8 cellular contexts compared by ENCODE assay signal in genomic region chr9:133029994-133030316, GRCh38. TPM values are rescaled to one million over a fixed set of nuclear protein-coding genes. Genes with fewer than 3 reads are reported as not detected.
DNase-seq lines count a peak whose midpoint lies in the region; ATAC-seq and TF ChIP-seq lines count a peak whose summit lies in the region.

No MANE protein-coding gene starts in this region.

- no CpG with 5 or more reads among the region's 28 CpGs for WGBS in gastroesophageal sphincter (ENCODE audit: low coverage in 1 of 2), 2 donors

- H3K27me3 ChIP-seq in gastroesophageal sphincter (no peaks in the 10 kb centered on the region), skeletal muscle tissue (ENCODE audit: control insufficient read depth in 3 of 3, insufficient read depth in 3 of 3, low read length in 3 of 3) (no peaks in the 10 kb centered on the region)

- H3K9ac ChIP-seq in skeletal muscle tissue (ENCODE audit: low read depth in 1 of 3, low read length in 3 of 3), result peak overlapping the region; percentile 93 to 97 (median 96)

- peak; percentile 2 for ATAC-seq in gastroesophageal sphincter
- ATAC-seq in GM21515 (IDR thresholded peaks at IDR 0.05; ENCODE audit: unreplicated experiment), result no peak
- ATAC-seq in GM18868 (IDR thresholded peaks at IDR 0.05; ENCODE audit: unreplicated experiment), result no peak

- peaks cover 19% of the 10 kb centered on the region for H3K36me3 Mint-ChIP-seq in activated naive CD4-positive, alpha-beta T cell treated with anti-CD3 and anti-CD28 coated beads, Interleukin-2, amount 10 ng/mL, durations not matched to agents 7 days and 5 days
- peaks cover 4% of the 10 kb centered on the region for H3K36me3 Mint-ChIP-seq in T-helper 1 cell treated with Interleukin-12 subunit alpha and Interleukin-12 subunit beta and Interleukin-4 antibody, amounts not matched to agents 30 μg/mL and 1 μg/mL, for 36 hours (ENCODE audit: low read depth)

- H3K27ac Mint-ChIP-seq in activated naive CD4-positive, alpha-beta T cell treated with anti-CD3 and anti-CD28 coated beads, Interleukin-2, amount 10 ng/mL, durations not matched to agents 7 days and 5 days, result peak overlapping the region; percentile 92
- H3K27ac Mint-ChIP-seq in T-helper 1 cell treated with Interleukin-12 subunit alpha and Interleukin-12 subunit beta and Interleukin-4 antibody, amounts not matched to agents 30 μg/mL and 1 μg/mL, for 36 hours, result peak overlapping the region; percentile 95

- H3K27me3 Mint-ChIP-seq in activated naive CD4-positive, alpha-beta T cell treated with anti-CD3 and anti-CD28 coated beads, Interleukin-2, amount 10 ng/mL, durations not matched to agents 7 days and 5 days, result peaks cover 4% of the 10 kb centered on the region
- no peaks in the 10 kb centered on the region for H3K27me3 Mint-ChIP-seq in T-helper 1 cell treated with Interleukin-12 subunit alpha and Interleukin-12 subunit beta and Interleukin-4 antibody, amounts not matched to agents 30 μg/mL and 1 μg/mL, for 36 hours (ENCODE audit: low read depth)

- peaks cover 3% of the 10 kb centered on the region for H3K9me3 Mint-ChIP-seq in activated naive CD4-positive, alpha-beta T cell treated with anti-CD3 and anti-CD28 coated beads, Interleukin-2, amount 10 ng/mL, durations not matched to agents 7 days and 5 days
- H3K9me3 Mint-ChIP-seq in T-helper 1 cell treated with Interleukin-12 subunit alpha and Interleukin-12 subunit beta and Interleukin-4 antibody, amounts not matched to agents 30 μg/mL and 1 μg/mL, for 36 hours, result no peaks in the 10 kb centered on the region

- H3K4me3 ChIP-seq in gastroesophageal sphincter (peak overlapping the region; percentile 89 to 92), skeletal muscle tissue (ENCODE audit: low read length in 3 of 3) (peak overlapping the region; percentile 79 to 99 (median 90))

- H3K4me3 Mint-ChIP-seq in activated naive CD4-positive, alpha-beta T cell treated with anti-CD3 and anti-CD28 coated beads, Interleukin-2, amount 10 ng/mL, durations not matched to agents 7 days and 5 days, result peak overlapping the region; percentile 96
- H3K4me3 Mint-ChIP-seq in T-helper 1 cell treated with Interleukin-12 subunit alpha and Interleukin-12 subunit beta and Interleukin-4 antibody, amounts not matched to agents 30 μg/mL and 1 μg/mL, for 36 hours, result peak overlapping the region; percentile 95

- peaks cover 0 to 49% (median 22%) of the 10 kb centered on the region in 3 donors for H3K4me1 ChIP-seq in gastroesophageal sphincter
- peaks cover 20 to 53% (median 30%) of the 10 kb centered on the region in 3 donors for H3K4me1 ChIP-seq in skeletal muscle tissue (ENCODE audit: control insufficient read depth in 3 of 3, insufficient read depth in 3 of 3, low read length in 3 of 3)

- H3K9me3 ChIP-seq in gastroesophageal sphincter (no peaks in the 10 kb centered on the region), skeletal muscle tissue (ENCODE audit: control insufficient read depth in 3 of 3, low read length in 3 of 3) (no peaks in the 10 kb centered on the region)

- DNase-seq in activated naive CD4-positive, alpha-beta T cell treated with anti-CD3 and anti-CD28 coated beads, Interleukin-2, amount 10 ng/mL, durations not matched to agents 7 days and 5 days, result no peak
- no peak for DNase-seq in activated naive CD4-positive, alpha-beta T cell treated with Interleukin-2 at 50 U/mL for 16 hours
- DNase-seq in DMS79 (lab: John Stamatoyannopoulos, UW), result no peak

- no peak for TF ChIP-seq CTCF in gastroesophageal sphincter (IDR thresholded peaks at IDR 0.05)

- no peak for TF ChIP-seq POLR2A in gastroesophageal sphincter (IDR thresholded peaks at IDR 0.05)

- peaks cover 69% of the 10 kb centered on the region for H3K4me1 Mint-ChIP-seq in activated naive CD4-positive, alpha-beta T cell treated with anti-CD3 and anti-CD28 coated beads, Interleukin-2, amount 10 ng/mL, durations not matched to agents 7 days and 5 days
- H3K4me1 Mint-ChIP-seq in T-helper 1 cell treated with Interleukin-12 subunit alpha and Interleukin-12 subunit beta and Interleukin-4 antibody, amounts not matched to agents 30 μg/mL and 1 μg/mL, for 36 hours (ENCODE audit: low read depth), result peaks cover 32% of the 10 kb centered on the region

- TF ChIP-seq EP300 in gastroesophageal sphincter (IDR thresholded peaks at IDR 0.05), result no peak

- H3K27ac ChIP-seq in gastroesophageal sphincter (peak overlapping the region; percentile 53 to 93 (median 88)), skeletal muscle tissue (ENCODE audit: low read depth, low read length) (peak overlapping the region; percentile 85)

- CTCF ChIA-PET in activated naive CD4-positive, alpha-beta T cell treated with anti-CD3 and anti-CD28 coated beads, Interleukin-2, amount 10 ng/mL, durations not matched to agents 7 days and 5 days (lab: Charles Lee), result interaction anchor here (2.4 to 4.3 kb wide), 4 partner anchors 8 to 117 kb away, joined by 11 to 27 read pairs (median 16); no protein-coding TSS in a partner anchor

- H3K36me3 ChIP-seq in gastroesophageal sphincter (peaks cover 0 to 6% of the 10 kb centered on the region in 2 donors), skeletal muscle tissue (ENCODE audit: control insufficient read depth in 3 of 3, insufficient read depth in 3 of 3, low read length in 3 of 3) (peaks cover 0 to 5% (median 3%) of the 10 kb centered on the region in 3 donors)

RNA-seq across cellular contexts. Expression of gene GTF3C5, which starts 0.8 kb away (rescaled TPM):
- total RNA-seq in gastroesophageal sphincter, result 10 to 100 TPM; 43.5 to 51.5 (median 48.9) TPM
- 28.2 TPM for total RNA-seq in skeletal muscle tissue

RNA-seq across cellular contexts. Expression of gene CEL, which starts 31.8 kb away (rescaled TPM):
- under 1 TPM in 3 of 4 donors, not detected in 1; 0.35 to 0.81 (median 0.62) TPM for total RNA-seq in gastroesophageal sphincter
- not detected for total RNA-seq in skeletal muscle tissue

RNA-seq across cellular contexts. Expression of gene GFI1B, which starts 51.5 kb away (rescaled TPM):
- total RNA-seq in gastroesophageal sphincter (not detected), skeletal muscle tissue (1.0 TPM)
